In the genomic region with DNA sequence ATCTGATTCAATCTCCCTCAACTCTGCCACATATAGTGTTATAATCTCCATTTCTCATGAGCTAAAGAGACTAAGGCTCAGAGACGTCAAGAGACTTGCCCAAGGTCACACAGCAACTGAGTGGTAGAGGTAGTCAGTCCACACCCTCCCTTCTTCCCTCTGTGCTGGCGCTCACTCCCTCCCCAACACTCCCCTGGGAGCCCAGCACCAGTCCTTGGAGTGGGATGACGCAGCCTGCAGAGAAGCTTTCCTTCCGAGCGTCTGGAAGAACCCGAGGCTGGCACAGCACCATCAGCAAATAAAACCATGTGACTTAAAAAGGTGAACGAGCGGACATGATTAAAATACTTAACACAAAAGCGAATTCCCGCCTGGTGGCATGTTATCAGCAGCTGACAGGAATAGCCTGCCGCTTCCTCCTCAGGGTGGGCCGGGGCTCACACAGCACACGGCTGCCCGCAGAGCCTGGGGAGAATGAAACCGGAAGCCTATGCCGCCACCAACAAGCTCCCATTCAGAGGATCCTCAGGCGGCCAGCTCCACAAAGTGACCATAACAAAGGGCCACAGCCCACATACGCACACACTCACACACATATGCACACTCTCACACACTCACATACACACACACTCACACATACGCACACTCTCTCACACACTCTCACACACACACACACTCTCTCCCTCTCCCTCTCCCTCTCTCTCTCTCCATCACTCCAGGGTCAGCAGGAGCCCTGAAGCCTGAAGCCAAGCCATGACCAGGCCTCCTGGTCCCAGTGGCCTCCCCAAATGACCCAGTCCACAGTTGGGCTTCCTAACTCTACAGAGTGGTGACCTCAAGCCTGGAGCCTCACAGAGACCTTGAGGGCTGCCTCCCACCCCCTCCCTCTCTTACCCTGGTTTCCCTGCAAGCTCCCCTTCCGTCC, we compare ENCODE assay signal across 8 cellular contexts.
DNase-seq lines count a peak whose midpoint lies in the region; ATAC-seq and TF ChIP-seq lines count a peak whose summit lies in the region.

No MANE protein-coding gene starts in this region.

- peaks cover 24% of the 10 kb centered on the region for H3K4me1 Mint-ChIP-seq in central memory CD8-positive, alpha-beta T cell
- peaks cover 84% of the 10 kb centered on the region for H3K4me1 Mint-ChIP-seq in stimulated activated naive CD8-positive, alpha-beta T cell treated with anti-CD3 and anti-CD28 coated beads, Interleukin-15, Interleukin-2, amounts not matched to agents 100 ng/mL and 50 ng/mL, for 24 hours (ENCODE audit: low read depth)

- intact Hi-C loops in left colon (cut with DNase I, micrococcal nuclease), result loop anchor here in 1 of 2 donors (10.0 kb wide), 1 partner anchor 104 kb away; no protein-coding TSS in a partner anchor

- H3K27me3 ChIP-seq in H7 (ENCODE audit: control insufficient read depth, insufficient read depth, low read length), result no peaks in the 10 kb centered on the region
- no peaks in the 10 kb centered on the region for H3K27me3 ChIP-seq in OCI-LY3 (ENCODE audit: low read depth, low read length)

- H3K9me3 Mint-ChIP-seq in central memory CD8-positive, alpha-beta T cell, result no peaks in the 10 kb centered on the region
- no peaks in the 10 kb centered on the region for H3K9me3 Mint-ChIP-seq in stimulated activated naive CD8-positive, alpha-beta T cell treated with anti-CD3 and anti-CD28 coated beads, Interleukin-15, Interleukin-2, amounts not matched to agents 100 ng/mL and 50 ng/mL, for 24 hours

- H3K36me3 ChIP-seq in H7 (replicated peaks; ENCODE audit: control insufficient read depth, insufficient read depth, low read length), result no peaks in the 10 kb centered on the region
- H3K36me3 ChIP-seq in OCI-LY3 (replicated peaks; ENCODE audit: low read depth, low read length), result no peaks in the 10 kb centered on the region

- H2AFZ ChIP-seq in OCI-LY3 (ENCODE audit: low read depth, low read length), result peak overlapping the region; percentile 40

- no peaks in the 10 kb centered on the region for H4K20me1 ChIP-seq in OCI-LY3 (ENCODE audit: insufficient read depth, low read length)

- H3K9me3 ChIP-seq in OCI-LY3 (ENCODE audit: insufficient read depth, low read length), result no peaks in the 10 kb centered on the region

- DNase-seq in COR-L47 (lab: John Stamatoyannopoulos, UW) (peak; percentile 92), H7 (peak; percentile 70), left colon (peak; percentile 63 to 79), HPDE6-E6E7 (ENCODE audit: extremely low spot score) (no peak)
- no peak for DNase-seq in central memory CD8-positive, alpha-beta T cell (ENCODE audit: low spot score in 2 of 2)

- H3K4me1 ChIP-seq in OCI-LY3 (ENCODE audit: low read length), result peaks cover 36% of the 10 kb centered on the region

- no peaks in the 10 kb centered on the region for H3K27me3 Mint-ChIP-seq in central memory CD8-positive, alpha-beta T cell
- no peaks in the 10 kb centered on the region for H3K27me3 Mint-ChIP-seq in stimulated activated naive CD8-positive, alpha-beta T cell treated with anti-CD3 and anti-CD28 coated beads, Interleukin-15, Interleukin-2, amounts not matched to agents 100 ng/mL and 50 ng/mL, for 24 hours

- ATAC-seq in central memory CD8-positive, alpha-beta T cell (replicated peaks; ENCODE audit: extremely low read depth, poor library complexity, severe bottlenecking), result no peak
- ATAC-seq in left colon (peak; percentile 70), HG03025 (IDR thresholded peaks at IDR 0.05; ENCODE audit: low FRiP score, unreplicated experiment) (no peak)

- peak overlapping the region; percentile 13; the same call in 1 of the 2 replicates for H3K9ac ChIP-seq in OCI-LY3 (ENCODE audit: low read length)

- peak overlapping the region; percentile 49 for H3K4me3 Mint-ChIP-seq in central memory CD8-positive, alpha-beta T cell
- peak overlapping the region; percentile 74 for H3K4me3 Mint-ChIP-seq in stimulated activated naive CD8-positive, alpha-beta T cell treated with anti-CD3 and anti-CD28 coated beads, Interleukin-15, Interleukin-2, amounts not matched to agents 100 ng/mL and 50 ng/mL, for 24 hours

- TF ChIP-seq CTCF in OCI-LY3 (IDR thresholded peaks at IDR 0.05; ENCODE audit: low read depth, low read length), result no peak

- H3K4me2 ChIP-seq in OCI-LY3 (ENCODE audit: low read length), result peak overlapping the region; percentile 52

- peaks cover 3% of the 10 kb centered on the region for H3K36me3 Mint-ChIP-seq in central memory CD8-positive, alpha-beta T cell (ENCODE audit: insufficient read depth)
- no peaks in the 10 kb centered on the region for H3K36me3 Mint-ChIP-seq in stimulated activated naive CD8-positive, alpha-beta T cell treated with anti-CD3 and anti-CD28 coated beads, Interleukin-15, Interleukin-2, amounts not matched to agents 100 ng/mL and 50 ng/mL, for 24 hours (ENCODE audit: low read depth)

- H3K27ac Mint-ChIP-seq in central memory CD8-positive, alpha-beta T cell (ENCODE audit: low read depth), result peak overlapping the region; percentile 76
- peak overlapping the region; percentile 91 for H3K27ac Mint-ChIP-seq in stimulated activated naive CD8-positive, alpha-beta T cell treated with anti-CD3 and anti-CD28 coated beads, Interleukin-15, Interleukin-2, amounts not matched to agents 100 ng/mL and 50 ng/mL, for 24 hours

- H3K4me3 ChIP-seq in H7 (ENCODE audit: insufficient read depth, low read depth, low read length) (peak overlapping the region; percentile 22), OCI-LY3 (ENCODE audit: low read length) (peak overlapping the region; percentile 47)

- H3K79me2 ChIP-seq in OCI-LY3 (ENCODE audit: low read length), result no peaks in the 10 kb centered on the region

- no peak overlapping the region for H3K27ac ChIP-seq in OCI-LY3 (ENCODE audit: low read length)

Comparison
In these comparisons a context has a peak if more than half of its experiments do, and no peak if none do; other contexts are left out.
1. DNase-seq: peak in COR-L47 (single experiment), H7 (single experiment) and left colon (2 of 2); none in central memory CD8-positive, alpha-beta T cell (0 of 2) and HPDE6-E6E7 (single experiment).